In genomic region chr18:12293831-12294230, GRCh38 we compare ENCODE assay signal across 32 cellular contexts. TPM values are rescaled to one million over a fixed set of nuclear protein-coding genes. Genes with fewer than 3 reads are reported as not detected.
"Had no signal": no experiment of that assay in that cellular context is flagged by ENCODE, and none has a peak within 500 bp of the region (broad histone marks: within the 10 kb centered on the region; RNA-seq: fewer than 3 reads in every experiment).

No MANE protein-coding gene starts in this region.

- H3K9me3 ChIP-seq: SJSA1, SK-N-SH had no signal

- H3K4me3 ChIP-seq: ascending aorta, cardiac muscle cell, SJSA1 had no signal

- H3K4me1 Mint-ChIP-seq: activated naive CD8-positive, alpha-beta T cell treated with anti-CD3 and anti-CD28 coated beads, Interleukin-2, amount 10 ng/mL, durations not matched to agents 7 days and 5 days had no signal

- ATAC-seq: activated CD4-positive, CD25-positive, alpha-beta regulatory T cell treated with anti-CD3 and anti-CD28 coated beads, Interleukin-2, amount 50 U/mL, for 24 hours; activated T-cell treated with anti-CD3 and anti-CD28 coated beads, Interleukin-2, amount 50 U/mL, for 4 hours; Panc1; WTC11 had no signal

- H3K36me3 ChIP-seq: ascending aorta, cardiac muscle cell, SJSA1 had no signal

- H3K27me3 ChIP-seq: ascending aorta, cardiac muscle cell, SJSA1 had no signal

- H3K36me3 Mint-ChIP-seq: activated CD4-positive, alpha-beta memory T cell treated with anti-CD3 and anti-CD28 coated beads for 36 hours; activated naive CD8-positive, alpha-beta T cell treated with anti-CD3 and anti-CD28 coated beads, Interleukin-2, amount 10 ng/mL, durations not matched to agents 7 days and 5 days had no signal

- H3K9me3 Mint-ChIP-seq: activated CD4-positive, alpha-beta memory T cell treated with anti-CD3 and anti-CD28 coated beads for 36 hours; activated T-cell treated with anti-CD3 and anti-CD28 coated beads, Interleukin-2, amount 50 U/mL, for 4 hours; activated T-helper 1 cell treated with anti-CD3 and anti-CD28 coated beads, Interleukin-12 subunit alpha, Interleukin-12 subunit beta, Interleukin-2, Interleukin-4 antibody, amounts not matched to agents 30 ng/mL and 10 ng/mL and 1 ng/mL, durations not matched to agents 14 hours and 24 hours and 36 hours; T-helper 1 cell treated with Interleukin-12 subunit alpha and Interleukin-12 subunit beta and Interleukin-4 antibody, amounts not matched to agents 30 μg/mL and 1 μg/mL, for 36 hours; T-helper 2 cell treated with Interferon-gamma antibody and Interleukin-4, amounts not matched to agents 5 μg/mL and 100 μg/mL, for 36 hours had no signal

- H3K27ac ChIP-seq: ascending aorta, cardiac muscle cell, SJSA1 had no signal

- H3K4me3 Mint-ChIP-seq: activated CD4-positive, alpha-beta memory T cell treated with anti-CD3 and anti-CD28 coated beads for 36 hours; activated naive CD8-positive, alpha-beta T cell treated with anti-CD3 and anti-CD28 coated beads, Interleukin-2, amount 10 ng/mL, durations not matched to agents 7 days and 5 days; activated T-cell treated with anti-CD3 and anti-CD28 coated beads, Interleukin-2, amount 50 U/mL, for 4 hours; activated T-helper 1 cell treated with anti-CD3 and anti-CD28 coated beads, Interleukin-12 subunit alpha, Interleukin-12 subunit beta, Interleukin-2, Interleukin-4 antibody, amounts not matched to agents 30 ng/mL and 10 ng/mL and 1 ng/mL, durations not matched to agents 14 hours and 24 hours and 36 hours; T-helper 1 cell treated with Interleukin-12 subunit alpha and Interleukin-12 subunit beta and Interleukin-4 antibody, amounts not matched to agents 30 μg/mL and 1 μg/mL, for 36 hours; T-helper 2 cell treated with Interferon-gamma antibody and Interleukin-4, amounts not matched to agents 5 μg/mL and 100 μg/mL, for 36 hours; WTC11 had no signal

- DNase-seq: activated CD4-positive, alpha-beta memory T cell treated with anti-CD3 and anti-CD28 coated beads for 36 hours; activated CD4-positive, alpha-beta T cell treated with anti-CD3 and anti-CD28 coated beads for 4 hours; activated CD4-positive, alpha-beta T cell treated with anti-CD3 and anti-CD28 coated beads, Interleukin-2, amount 50 U/mL, for 1 hour; activated CD8-positive, alpha-beta memory T cell treated with anti-CD3 and anti-CD28 coated beads, Interleukin-2, amount 50 U/mL, for 4 hours; activated naive CD4-positive, alpha-beta T cell; activated naive CD4-positive, alpha-beta T cell treated with anti-CD3 and anti-CD28 coated beads, Interleukin-2, amount 50 U/mL, for 16 hours; activated naive CD8-positive, alpha-beta T cell treated with anti-CD3 and anti-CD28 coated beads, Interleukin-2, amount 10 ng/mL, durations not matched to agents 7 days and 5 days; activated T-cell treated with anti-CD3 and anti-CD28 coated beads for 4 hours; activated T-cell treated with anti-CD3 and anti-CD28 coated beads, Interleukin-2, amount 50 U/mL, for 4 hours; amygdala; Karpas-422; NCI-H1105; NCI-H1417 treated with DMSO at 0.1 percent for 48 hours; NCI-H187 treated with DMSO at 0.1 percent for 48 hours; NCI-H2081; NCI-H2171 treated with DMSO at 0.1 percent for 48 hours; NCI-H2227 treated with DMSO at 0.1 percent for 48 hours; NCI-H446; NCI-H510A treated with DMSO at 0.1 percent for 48 hours; SHP77 treated with DMSO at 0.1 percent for 48 hours; SK-N-SH had no signal

- H3K27ac Mint-ChIP-seq: activated CD4-positive, alpha-beta memory T cell treated with anti-CD3 and anti-CD28 coated beads for 36 hours; activated naive CD8-positive, alpha-beta T cell treated with anti-CD3 and anti-CD28 coated beads, Interleukin-2, amount 10 ng/mL, durations not matched to agents 7 days and 5 days; activated T-helper 1 cell treated with anti-CD3 and anti-CD28 coated beads, Interleukin-12 subunit alpha, Interleukin-12 subunit beta, Interleukin-2, Interleukin-4 antibody, amounts not matched to agents 30 ng/mL and 10 ng/mL and 1 ng/mL, durations not matched to agents 14 hours and 24 hours and 36 hours; T-helper 1 cell treated with Interleukin-12 subunit alpha and Interleukin-12 subunit beta and Interleukin-4 antibody, amounts not matched to agents 30 μg/mL and 1 μg/mL, for 36 hours; T-helper 2 cell treated with Interferon-gamma antibody and Interleukin-4, amounts not matched to agents 5 μg/mL and 100 μg/mL, for 36 hours; WTC11 had no signal

RNA-seq across cellular contexts. Expression of gene CIDEA, which starts 39.7 kb away (rescaled TPM):
- total RNA-seq: activated CD4-positive, alpha-beta memory T cell treated with anti-CD3 and anti-CD28 coated beads for 36 hours; activated naive CD8-positive, alpha-beta T cell treated with anti-CD3 and anti-CD28 coated beads, Interleukin-2, amount 10 ng/mL, durations not matched to agents 7 days and 5 days; activated T-cell treated with anti-CD3 and anti-CD28 coated beads, Interleukin-2, amount 50 U/mL, for 4 hours; activated T-helper 1 cell treated with anti-CD3 and anti-CD28 coated beads, Interleukin-12 subunit alpha, Interleukin-12 subunit beta, Interleukin-2, Interleukin-4 antibody, amounts not matched to agents 30 ng/mL and 10 ng/mL and 1 ng/mL, durations not matched to agents 14 hours and 24 hours and 36 hours; ascending aorta; cardiac muscle cell; MCF 10A; RPMI7951; SJSA1 had no signal
- polyA plus RNA-seq: cardiac muscle cell, SK-N-SH had no signal
